In the genomic region with DNA sequence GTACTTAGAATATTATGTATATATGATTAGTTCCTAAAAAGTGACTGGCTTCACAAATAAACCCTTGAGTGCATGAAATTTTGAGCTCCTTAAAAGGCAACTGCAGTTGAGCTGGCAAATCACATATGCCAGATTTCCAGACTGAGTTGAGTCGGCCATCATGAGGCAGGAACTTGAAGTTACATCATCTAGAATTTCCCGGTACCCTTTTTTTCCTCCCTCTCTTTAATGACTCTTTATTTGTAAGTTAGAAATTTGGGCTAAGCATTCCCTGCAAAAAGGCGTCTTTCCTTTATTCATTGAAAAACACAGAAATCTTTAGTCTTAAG, we compare ENCODE assay signal across 9 cellular contexts.
DNase-seq lines count a peak whose midpoint lies in the region; ATAC-seq and TF ChIP-seq lines count a peak whose summit lies in the region.
"Had no signal": no experiment of that assay in that cellular context is flagged by ENCODE, and none has a peak within 500 bp of the region (broad histone marks: within the 10 kb centered on the region; RNA-seq: fewer than 3 reads in every experiment).

No MANE protein-coding gene starts in this region.

- intact Hi-C loops in Panc1 (cut with micrococcal nuclease; ENCODE audit: unreplicated experiment) = no loop called here
- intact Hi-C loops in ovary (cut with DNase I) = loop anchor here in 1 of 4 donors (5.0 kb wide), 1 partner anchor 160 kb away; no protein-coding TSS in a partner anchor
- intact Hi-C loops in naive thymus-derived CD4-positive, alpha-beta T cell (cut with micrococcal nuclease) = no loop called here

- peaks cover 14 to 70% (median 60%) of the 10 kb centered on the region in 5 donors for H3K36me3 Mint-ChIP-seq in naive thymus-derived CD4-positive, alpha-beta T cell

- no peaks in the 10 kb centered on the region for H3K9me3 ChIP-seq in Panc1 (ENCODE audit: control insufficient read depth, insufficient read depth, low read depth, low read length)
- no peaks in the 10 kb centered on the region for H3K9me3 ChIP-seq in ovary
- peaks cover 0 to 14% (median 0%) of the 10 kb centered on the region in 3 experiments for H3K9me3 ChIP-seq in naive thymus-derived CD4-positive, alpha-beta T cell (ENCODE audit: control insufficient read depth in 2 of 3, low read length in 3 of 3)

- H3K27ac Mint-ChIP-seq in naive thymus-derived CD4-positive, alpha-beta T cell = no peak overlapping the region

- DNase-seq in CD1c-positive myeloid dendritic cell (ENCODE audit: extremely low spot score) (peak; percentile 59), Panc1 (ENCODE audit: low read depth, low spot score) (no peak), fibroblast of pulmonary artery (ENCODE audit: low read depth) (peak; percentile 96), ovary (peak in 1 of 5 donors; percentile 41), mucosa of gallbladder (ENCODE audit: low spot score) (no peak), NCI-H1417 treated with DMSO at 0.1 percent for 48 hours (lab: John Stamatoyannopoulos, UW) (no peak)
- DNase-seq in naive thymus-derived CD4-positive, alpha-beta T cell = no peak
- DNase-seq: activated T-cell treated with anti-CD3 and anti-CD28 coated beads, Interleukin-2, amount 50 U/mL, for 48 hours had no signal

- no peaks in the 10 kb centered on the region for H3K27me3 Mint-ChIP-seq in naive thymus-derived CD4-positive, alpha-beta T cell

- no peak overlapping the region for H3K4me3 Mint-ChIP-seq in naive thymus-derived CD4-positive, alpha-beta T cell

- H3K4me3 ChIP-seq in Panc1 (ENCODE audit: low read depth in 2 of 2, low read length in 2 of 2) = no peak overlapping the region
- no peak overlapping the region for H3K4me3 ChIP-seq in fibroblast of pulmonary artery (replicated peaks; ENCODE audit: low read depth, low read length)
- no peak overlapping the region for H3K4me3 ChIP-seq in ovary
- no peak overlapping the region for H3K4me3 ChIP-seq in naive thymus-derived CD4-positive, alpha-beta T cell (ENCODE audit: low read length)

- no peak for TF ChIP-seq EP300 in ovary (IDR thresholded peaks at IDR 0.05)

- TF ChIP-seq POLR2A in ovary (IDR thresholded peaks at IDR 0.05) = no peak

- no peak for TF ChIP-seq CTCF in Panc1 (IDR thresholded peaks at IDR 0.05)
- TF ChIP-seq CTCF in fibroblast of pulmonary artery (IDR thresholded peaks at IDR 0.05; ENCODE audit: low read length, missing control alignments) = no peak
- TF ChIP-seq CTCF in ovary (IDR thresholded peaks at IDR 0.05) = peak in 2 of 3 donors; percentile 15 to 24

- no peaks in the 10 kb centered on the region for H3K36me3 ChIP-seq in Panc1 (ENCODE audit: control insufficient read depth, insufficient read depth, low read length)
- H3K36me3 ChIP-seq in ovary = no peaks in the 10 kb centered on the region
- H3K36me3 ChIP-seq in naive thymus-derived CD4-positive, alpha-beta T cell (ENCODE audit: control insufficient read depth in 2 of 3, insufficient read depth in 3 of 3, low read length in 3 of 3) = no peaks in the 10 kb centered on the region

- H3K27ac ChIP-seq in Panc1 (ENCODE audit: low read length) (peak overlapping the region; percentile 92), ovary (peak overlapping the region in 1 of 2 donors; percentile 37)
- no peak overlapping the region for H3K27ac ChIP-seq in naive thymus-derived CD4-positive, alpha-beta T cell (ENCODE audit: low read depth, low read length)

- POLR2A ChIA-PET in Panc1 (lab: Charles Lee) = interaction anchor here (0.6 kb wide), 1 partner anchor 184 kb away, joined by 7 read pairs; no protein-coding TSS in a partner anchor
- POLR2A ChIA-PET in naive thymus-derived CD4-positive, alpha-beta T cell (lab: Charles Lee) = no interaction called here

- BruUV-seq in Panc1 (replicated peaks; lab: Mats Ljungman, UMichigan) = no TSS peak

- in situ Hi-C loops in Panc1 (cut with HindIII; ENCODE audit: low pct_unique_long_range_greater_than_20kb, low sequenced_read_pairs) = no loop called here

- H3K4me1 ChIP-seq in Panc1 (ENCODE audit: control insufficient read depth, insufficient read depth, low read length) (peaks cover 57% of the 10 kb centered on the region), ovary (ENCODE audit: insufficient read depth) (peaks cover 11% of the 10 kb centered on the region)
- H3K4me1 ChIP-seq in naive thymus-derived CD4-positive, alpha-beta T cell (ENCODE audit: control insufficient read depth in 2 of 2, insufficient read depth in 2 of 2, low read length in 2 of 2) = no peaks in the 10 kb centered on the region

- H3K27me3 ChIP-seq in Panc1 (ENCODE audit: control insufficient read depth, insufficient read depth, low read length) (no peaks in the 10 kb centered on the region), ovary (no peaks in the 10 kb centered on the region)
- no peaks in the 10 kb centered on the region for H3K27me3 ChIP-seq in naive thymus-derived CD4-positive, alpha-beta T cell (ENCODE audit: control insufficient read depth in 2 of 2, insufficient read depth in 2 of 2, low read length in 2 of 2)

- peaks cover 0 to 7% (median 0%) of the 10 kb centered on the region in 7 donors for H3K4me1 Mint-ChIP-seq in naive thymus-derived CD4-positive, alpha-beta T cell

- ATAC-seq in Panc1 (no peak), GM19455 (IDR thresholded peaks at IDR 0.05; ENCODE audit: unreplicated experiment) (no peak)
- no peak for ATAC-seq in naive thymus-derived CD4-positive, alpha-beta T cell

- CTCF ChIA-PET in Panc1 (lab: Charles Lee) = no interaction called here
- CTCF ChIA-PET in naive thymus-derived CD4-positive, alpha-beta T cell (lab: Charles Lee) = no interaction called here

- WGBS in ovary, 3 donors = 26 to 31% (median 26%) methylated on average over 3 of the region's 3 CpGs

- peaks cover 6 to 40% (median 14%) of the 10 kb centered on the region in 11 donors for H3K9me3 Mint-ChIP-seq in naive thymus-derived CD4-positive, alpha-beta T cell

Comparison
In these comparisons a context has a peak if more than half of its experiments do, and no peak if none do; other contexts are left out.
1. DNase-seq: peak in CD1c-positive myeloid dendritic cell (single experiment) and fibroblast of pulmonary artery (single experiment); none in Panc1 (single experiment), mucosa of gallbladder (single experiment), naive thymus-derived CD4-positive, alpha-beta T cell (0 of 9) and NCI-H1417 treated with DMSO at 0.1 percent for 48 hours (single experiment).
2. CTCF ChIP-seq: peak in ovary (2 of 3); none in Panc1 (single experiment) and fibroblast of pulmonary artery (single experiment).